ENCODE assay signal across 5 cellular contexts in the genomic region with DNA sequence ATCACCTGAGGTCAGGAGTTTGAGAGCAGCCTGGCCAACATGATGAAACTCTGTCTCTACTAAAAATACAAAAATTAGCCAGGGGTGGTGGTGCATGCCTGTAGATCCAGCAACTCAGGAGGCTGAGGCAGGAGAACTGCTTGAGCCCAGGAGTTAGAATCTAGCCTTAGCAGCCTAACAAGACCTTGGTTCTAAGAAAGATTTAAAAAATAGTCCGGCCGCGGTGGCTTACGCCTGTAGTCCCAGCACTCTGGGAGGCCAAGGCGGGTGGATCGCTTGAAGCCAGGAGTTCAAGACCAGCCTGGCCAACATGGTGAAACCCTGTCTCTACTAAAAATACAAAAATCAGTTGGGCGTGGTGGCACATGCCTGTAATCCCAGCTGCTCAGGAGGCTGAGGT. TPM values are rescaled to one million over a fixed set of nuclear protein-coding genes. Genes with fewer than 3 reads are reported as not detected.
"Had no signal": no experiment of that assay in that cellular context is flagged by ENCODE, and none has a peak within 500 bp of the region (broad histone marks: within the 10 kb centered on the region; RNA-seq: fewer than 3 reads in every experiment).

No MANE protein-coding gene starts in this region.

RNA-seq across cellular contexts. Expression of a gene that starts 14.4 kb away (rescaled TPM):
- total RNA-seq: GM23338, H9, HT-29, IMR-90 had no signal
- polyA plus RNA-seq: GM23338 had no signal

RNA-seq across cellular contexts. Expression of a gene that starts 44.3 kb away (rescaled TPM):
- total RNA-seq: GM23338, H1, H9, HT-29, IMR-90 had no signal
- polyA plus RNA-seq: H1, IMR-90 had no signal
